ENCODE assay signal across 2 cellular contexts in the genomic region with DNA sequence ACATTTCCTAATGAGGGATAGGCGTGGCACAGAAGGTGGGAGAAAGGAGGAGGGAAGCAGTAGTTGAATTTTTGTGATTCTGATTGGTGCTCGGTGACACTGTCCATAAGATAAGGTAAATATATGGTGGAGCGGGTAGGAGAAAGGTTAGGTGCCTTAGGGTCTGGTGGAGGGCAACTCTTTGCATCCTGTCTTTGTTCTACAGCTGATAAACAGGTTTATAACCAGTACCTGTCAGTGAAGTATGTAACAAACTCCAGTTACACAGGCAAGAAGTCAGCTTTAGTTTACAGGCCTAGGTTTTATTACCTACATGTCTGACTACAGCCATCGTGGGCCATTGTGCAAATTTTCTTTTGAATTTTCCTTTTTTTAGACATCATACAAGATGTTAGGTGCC.
TF ChIP-seq lines count a peak whose summit lies in the region.

No MANE protein-coding gene starts in this region.

TF ChIP-seq in IMR-90, 13 proteins besides CTCF, POLR2A, EP300 and RAD21:
- TF ChIP-seq, protein P1, sequence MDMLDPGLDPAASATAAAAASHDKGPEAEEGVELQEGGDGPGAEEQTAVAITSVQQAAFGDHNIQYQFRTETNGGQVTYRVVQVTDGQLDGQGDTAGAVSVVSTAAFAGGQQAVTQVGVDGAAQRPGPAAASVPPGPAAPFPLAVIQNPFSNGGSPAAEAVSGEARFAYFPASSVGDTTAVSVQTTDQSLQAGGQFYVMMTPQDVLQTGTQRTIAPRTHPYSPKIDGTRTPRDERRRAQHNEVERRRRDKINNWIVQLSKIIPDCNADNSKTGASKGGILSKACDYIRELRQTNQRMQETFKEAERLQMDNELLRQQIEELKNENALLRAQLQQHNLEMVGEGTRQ (IDR thresholded peaks at IDR 0.05; ENCODE audit: low read depth, low read length): no peak
- TF ChIP-seq BHLHE40 (IDR thresholded peaks at IDR 0.05; ENCODE audit: low read depth, low read length): no peak
- TF ChIP-seq FOS (IDR thresholded peaks at IDR 0.05; ENCODE audit: low read depth, low read length): no peak
- TF ChIP-seq, protein P2, sequence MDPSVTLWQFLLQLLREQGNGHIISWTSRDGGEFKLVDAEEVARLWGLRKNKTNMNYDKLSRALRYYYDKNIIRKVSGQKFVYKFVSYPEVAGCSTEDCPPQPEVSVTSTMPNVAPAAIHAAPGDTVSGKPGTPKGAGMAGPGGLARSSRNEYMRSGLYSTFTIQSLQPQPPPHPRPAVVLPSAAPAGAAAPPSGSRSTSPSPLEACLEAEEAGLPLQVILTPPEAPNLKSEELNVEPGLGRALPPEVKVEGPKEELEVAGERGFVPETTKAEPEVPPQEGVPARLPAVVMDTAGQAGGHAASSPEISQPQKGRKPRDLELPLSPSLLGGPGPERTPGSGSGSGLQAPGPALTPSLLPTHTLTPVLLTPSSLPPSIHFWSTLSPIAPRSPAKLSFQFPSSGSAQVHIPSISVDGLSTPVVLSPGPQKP (IDR thresholded peaks at IDR 0.05; ENCODE audit: borderline replicate concordance, low read depth, low read length): no peak
- no peak for TF ChIP-seq RCOR1 (IDR thresholded peaks at IDR 0.05; ENCODE audit: insufficient replicate concordance, low read length)
- TF ChIP-seq RFX5 (IDR thresholded peaks at IDR 0.05; ENCODE audit: low read depth, low read length): no peak
- no peak for TF ChIP-seq SMC3 (IDR thresholded peaks at IDR 0.05; ENCODE audit: low read depth, low read length)
- no peak for TF ChIP-seq MAZ (IDR thresholded peaks at IDR 0.05; ENCODE audit: borderline replicate concordance, low read depth, low read length)
- TF ChIP-seq MXI1 (IDR thresholded peaks at IDR 0.05; ENCODE audit: borderline replicate concordance, low read depth, low read length): no peak
- TF ChIP-seq CEBPB (IDR thresholded peaks at IDR 0.05; ENCODE audit: low read depth, low read length): no peak
- no peak for TF ChIP-seq CHD1 (IDR thresholded peaks at IDR 0.05; ENCODE audit: low read depth, low read length)
- no peak for TF ChIP-seq NFE2L2 (IDR thresholded peaks at IDR 0.05; ENCODE audit: low read depth, low read length)
- TF ChIP-seq MAFK (IDR thresholded peaks at IDR 0.05; ENCODE audit: low read depth, low read length): no peak
TF ChIP-seq in IMR-90: peak in this region for 0.

TF ChIP-seq in H1, 55 proteins besides CTCF, POLR2A, EP300 and RAD21:
- no peak for TF ChIP-seq SAP30 (IDR thresholded peaks at IDR 0.05; ENCODE audit: insufficient read depth, insufficient replicate concordance, low read length)
- TF ChIP-seq RFX5 (IDR thresholded peaks at IDR 0.05; ENCODE audit: borderline replicate concordance, low read depth, low read length): no peak
- TF ChIP-seq, protein P1 (IDR thresholded peaks at IDR 0.05; ENCODE audit: low read length): no peak
- TF ChIP-seq RNF2 (IDR thresholded peaks at IDR 0.05; ENCODE audit: borderline replicate concordance, low read depth, low read length, missing control alignments, poor library complexity, severe bottlenecking): no peak
- TF ChIP-seq SUZ12 (IDR thresholded peaks at IDR 0.05; ENCODE audit: low read length): no peak
- no peak for TF ChIP-seq KDM4A (IDR thresholded peaks at IDR 0.05; ENCODE audit: low read depth, low read length, severe bottlenecking)
- TF ChIP-seq, protein P3, sequence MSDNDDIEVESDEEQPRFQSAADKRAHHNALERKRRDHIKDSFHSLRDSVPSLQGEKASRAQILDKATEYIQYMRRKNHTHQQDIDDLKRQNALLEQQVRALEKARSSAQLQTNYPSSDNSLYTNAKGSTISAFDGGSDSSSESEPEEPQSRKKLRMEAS (IDR thresholded peaks at IDR 0.05): no peak
- TF ChIP-seq GABPA (IDR thresholded peaks at IDR 0.05; ENCODE audit: borderline replicate concordance, insufficient read depth, low read length): no peak
